Comparison of ENCODE assay signal across 2 cellular contexts in the genomic region with DNA sequence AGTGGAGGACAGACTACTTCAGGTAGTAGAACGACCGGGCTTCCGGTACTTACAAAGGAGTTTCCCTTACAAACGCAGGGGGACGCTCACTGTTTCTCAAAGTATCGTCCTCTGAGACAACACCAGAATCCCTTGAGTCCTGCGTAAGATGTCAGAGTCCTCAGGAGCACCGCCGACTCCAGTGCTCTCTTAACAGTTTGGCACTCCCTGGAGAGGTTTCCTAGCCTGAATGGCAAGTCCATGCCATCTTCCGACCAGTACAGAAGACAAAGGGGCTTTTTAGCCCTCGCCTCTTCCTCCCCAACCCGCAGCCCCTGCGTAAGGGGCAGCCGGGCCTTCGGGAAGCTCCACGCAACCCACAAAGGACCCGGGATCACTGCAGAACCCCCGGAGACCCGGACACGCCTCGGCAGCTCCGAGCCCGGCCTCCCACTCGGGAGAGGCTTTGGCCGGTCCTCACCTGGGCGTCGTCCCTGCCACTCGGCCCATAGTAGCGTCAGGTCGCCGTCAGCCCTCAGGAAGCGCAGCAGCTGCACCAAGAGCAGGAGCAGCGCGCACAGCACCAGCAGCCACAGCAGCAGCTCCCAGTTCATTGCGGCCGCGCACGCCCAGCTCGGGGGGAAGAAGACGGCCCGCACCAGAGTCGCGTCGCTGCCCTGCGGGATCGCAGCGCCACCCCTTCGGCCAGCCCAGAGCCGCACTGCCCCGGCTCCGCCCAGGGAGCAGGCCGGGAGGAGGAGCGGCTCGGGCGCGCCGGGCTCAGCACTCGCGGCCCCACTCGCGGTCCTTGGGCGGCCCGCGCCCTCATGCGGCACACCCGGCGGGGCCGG.
TF ChIP-seq lines count a peak whose summit lies in the region.

A gene with protein sequence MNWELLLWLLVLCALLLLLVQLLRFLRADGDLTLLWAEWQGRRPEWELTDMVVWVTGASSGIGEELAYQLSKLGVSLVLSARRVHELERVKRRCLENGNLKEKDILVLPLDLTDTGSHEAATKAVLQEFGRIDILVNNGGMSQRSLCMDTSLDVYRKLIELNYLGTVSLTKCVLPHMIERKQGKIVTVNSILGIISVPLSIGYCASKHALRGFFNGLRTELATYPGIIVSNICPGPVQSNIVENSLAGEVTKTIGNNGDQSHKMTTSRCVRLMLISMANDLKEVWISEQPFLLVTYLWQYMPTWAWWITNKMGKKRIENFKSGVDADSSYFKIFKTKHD (minus strand): TSS at position 682 of the 830 bp plus-strand sequence. CDS start 89 bp downstream, at position 593.

TF ChIP-seq in GM23338, 12 proteins besides CTCF, POLR2A, EP300 and RAD21 (continued from another document):
- TF ChIP-seq, protein P1, sequence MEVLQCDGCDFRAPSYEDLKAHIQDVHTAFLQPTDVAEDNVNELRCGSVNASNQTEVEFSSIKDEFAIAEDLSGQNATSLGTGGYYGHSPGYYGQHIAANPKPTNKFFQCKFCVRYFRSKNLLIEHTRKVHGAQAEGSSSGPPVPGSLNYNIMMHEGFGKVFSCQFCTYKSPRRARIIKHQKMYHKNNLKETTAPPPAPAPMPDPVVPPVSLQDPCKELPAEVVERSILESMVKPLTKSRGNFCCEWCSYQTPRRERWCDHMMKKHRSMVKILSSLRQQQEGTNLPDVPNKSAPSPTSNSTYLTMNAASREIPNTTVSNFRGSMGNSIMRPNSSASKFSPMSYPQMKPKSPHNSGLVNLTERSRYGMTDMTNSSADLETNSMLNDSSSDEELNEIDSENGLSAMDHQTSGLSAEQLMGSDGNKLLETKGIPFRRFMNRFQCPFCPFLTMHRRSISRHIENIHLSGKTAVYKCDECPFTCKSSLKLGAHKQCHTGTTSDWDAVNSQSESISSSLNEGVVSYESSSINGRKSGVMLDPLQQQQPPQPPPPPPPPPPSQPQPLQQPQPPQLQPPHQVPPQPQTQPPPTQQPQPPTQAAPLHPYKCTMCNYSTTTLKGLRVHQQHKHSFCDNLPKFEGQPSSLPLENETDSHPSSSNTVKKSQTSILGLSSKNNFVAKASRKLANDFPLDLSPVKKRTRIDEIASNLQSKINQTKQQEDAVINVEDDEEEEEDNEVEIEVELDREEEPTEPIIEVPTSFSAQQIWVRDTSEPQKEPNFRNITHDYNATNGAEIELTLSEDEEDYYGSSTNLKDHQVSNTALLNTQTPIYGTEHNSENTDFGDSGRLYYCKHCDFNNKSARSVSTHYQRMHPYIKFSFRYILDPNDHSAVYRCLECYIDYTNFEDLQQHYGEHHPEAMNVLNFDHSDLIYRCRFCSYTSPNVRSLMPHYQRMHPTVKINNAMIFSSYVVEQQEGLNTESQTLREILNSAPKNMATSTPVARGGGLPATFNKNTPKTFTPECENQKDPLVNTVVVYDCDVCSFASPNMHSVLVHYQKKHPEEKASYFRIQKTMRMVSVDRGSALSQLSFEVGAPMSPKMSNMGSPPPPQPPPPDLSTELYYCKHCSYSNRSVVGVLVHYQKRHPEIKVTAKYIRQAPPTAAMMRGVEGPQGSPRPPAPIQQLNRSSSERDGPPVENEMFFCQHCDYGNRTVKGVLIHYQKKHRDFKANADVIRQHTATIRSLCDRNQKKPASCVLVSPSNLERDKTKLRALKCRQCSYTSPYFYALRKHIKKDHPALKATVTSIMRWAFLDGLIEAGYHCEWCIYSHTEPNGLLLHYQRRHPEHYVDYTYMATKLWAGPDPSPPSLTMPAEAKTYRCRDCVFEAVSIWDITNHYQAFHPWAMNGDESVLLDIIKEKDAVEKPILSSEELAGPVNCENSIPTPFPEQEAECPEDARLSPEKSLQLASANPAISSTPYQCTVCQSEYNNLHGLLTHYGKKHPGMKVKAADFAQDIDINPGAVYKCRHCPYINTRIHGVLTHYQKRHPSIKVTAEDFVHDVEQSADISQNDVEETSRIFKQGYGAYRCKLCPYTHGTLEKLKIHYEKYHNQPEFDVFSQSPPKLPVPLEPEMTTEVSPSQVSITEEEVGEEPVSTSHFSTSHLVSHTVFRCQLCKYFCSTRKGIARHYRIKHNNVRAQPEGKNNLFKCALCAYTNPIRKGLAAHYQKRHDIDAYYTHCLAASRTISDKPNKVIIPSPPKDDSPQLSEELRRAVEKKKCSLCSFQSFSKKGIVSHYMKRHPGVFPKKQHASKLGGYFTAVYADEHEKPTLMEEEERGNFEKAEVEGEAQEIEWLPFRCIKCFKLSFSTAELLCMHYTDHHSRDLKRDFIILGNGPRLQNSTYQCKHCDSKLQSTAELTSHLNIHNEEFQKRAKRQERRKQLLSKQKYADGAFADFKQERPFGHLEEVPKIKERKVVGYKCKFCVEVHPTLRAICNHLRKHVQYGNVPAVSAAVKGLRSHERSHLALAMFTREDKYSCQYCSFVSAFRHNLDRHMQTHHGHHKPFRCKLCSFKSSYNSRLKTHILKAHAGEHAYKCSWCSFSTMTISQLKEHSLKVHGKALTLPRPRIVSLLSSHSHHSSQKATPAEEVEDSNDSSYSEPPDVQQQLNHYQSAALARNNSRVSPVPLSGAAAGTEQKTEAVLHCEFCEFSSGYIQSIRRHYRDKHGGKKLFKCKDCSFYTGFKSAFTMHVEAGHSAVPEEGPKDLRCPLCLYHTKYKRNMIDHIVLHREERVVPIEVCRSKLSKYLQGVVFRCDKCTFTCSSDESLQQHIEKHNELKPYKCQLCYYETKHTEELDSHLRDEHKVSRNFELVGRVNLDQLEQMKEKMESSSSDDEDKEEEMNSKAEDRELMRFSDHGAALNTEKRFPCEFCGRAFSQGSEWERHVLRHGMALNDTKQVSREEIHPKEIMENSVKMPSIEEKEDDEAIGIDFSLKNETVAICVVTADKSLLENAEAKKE (CRISPR knock-in tag; IDR thresholded peaks at IDR 0.05): no peak
TF ChIP-seq in GM23338: peak in this region for 2.

TF ChIP-seq in SK-N-SH treated with all-trans-retinoic acid at 6 μM for 48 hours, 23 proteins besides CTCF, POLR2A, EP300 and RAD21 (continued from another document):
- TF ChIP-seq BACH2 (CRISPR knock-in tag; IDR thresholded peaks at IDR 0.05; ENCODE audit: borderline replicate concordance) (no peak), ZNF8 (CRISPR knock-in tag; IDR thresholded peaks at IDR 0.05) (no peak)
